ENCODE assay signal across 8 cellular contexts in genomic region chr14:64337901-64338615, GRCh38. TPM values are rescaled to one million over a fixed set of nuclear protein-coding genes. Genes with fewer than 3 reads are reported as not detected.
DNase-seq lines count a peak whose midpoint lies in the region; FAIRE-seq and TF ChIP-seq lines count a peak whose summit lies in the region.

No MANE protein-coding gene starts in this region.

- H3K4me3 ChIP-seq in PC-9 (peak overlapping the region; percentile 94), brain microvascular endothelial cell (ENCODE audit: low read depth, low read length) (peak overlapping the region; percentile 82), iPS-18c (ENCODE audit: insufficient read depth, low read depth, low read length) (peak overlapping the region; percentile 98), sigmoid colon (peak overlapping the region; percentile 65 to 81 (median 73))

- H3K4me2 ChIP-seq in PC-9, result peak overlapping the region; percentile 84

- H3F3A ChIP-seq in PC-9 (ENCODE audit: insufficient read depth, low read depth), result peaks cover 12% of the 10 kb centered on the region; the same call in 1 of the 2 replicates

- POLR2A ChIA-PET in PC-9 (lab: Charles Lee; ENCODE audit: unreplicated experiment), result interaction anchor here (0.6 kb wide), 3 partner anchors 9 to 760 kb away, joined by 4 to 9 read pairs (median 6); no protein-coding TSS in a partner anchor

- CTCF ChIA-PET in PC-9 (lab: Charles Lee), result interaction anchor here (0.8 to 1.2 kb wide), 2 partner anchors 34 to 35 kb away, joined by 4 to 5 read pairs; no protein-coding TSS in a partner anchor

- FAIRE-seq in H54 (lab: Jason Lieb, UNC), result no peak

- peak; percentile 35; the same call in 1 of the 2 replicates for TF ChIP-seq POLR2A in H54 (IDR thresholded peaks at IDR 0.05; ENCODE audit: low read depth, low read length)
- no peak for TF ChIP-seq POLR2A in sigmoid colon (IDR thresholded peaks at IDR 0.05)

- TF ChIP-seq EP300 in sigmoid colon (IDR thresholded peaks at IDR 0.05), result no peak

- peaks cover 10% of the 10 kb centered on the region for H3K9me3 ChIP-seq in KOPT-K1 (ENCODE audit: insufficient read depth, low read length, poor library complexity, severe bottlenecking)
- peaks cover 8% of the 10 kb centered on the region for H3K9me3 ChIP-seq in PC-9 (ENCODE audit: insufficient read depth, low read depth)
- H3K9me3 ChIP-seq in iPS-18c (ENCODE audit: control insufficient read depth, insufficient read depth, low read length), result peaks cover 5% of the 10 kb centered on the region
- H3K9me3 ChIP-seq in sigmoid colon, result no peaks in the 10 kb centered on the region

- TF ChIP-seq CTCF in PC-9 (conservative IDR thresholded peaks at IDR 0.05) (no peak), brain microvascular endothelial cell (IDR thresholded peaks at IDR 0.05; ENCODE audit: low read depth, low read length, missing control alignments) (peak; percentile 43), sigmoid colon (IDR thresholded peaks at IDR 0.05) (no peak)

- H3K4me1 ChIP-seq in PC-9 (replicated peaks; ENCODE audit: insufficient read depth) (peaks cover 20% of the 10 kb centered on the region), sigmoid colon (peaks cover 0 to 14% (median 10%) of the 10 kb centered on the region in 4 donors)

- no peaks in the 10 kb centered on the region for H4K20me1 ChIP-seq in PC-9 (ENCODE audit: insufficient read depth)

- DNase-seq in stimulated activated CD4-positive, alpha-beta T cell treated with anti-CD3 and anti-CD28 coated beads, Interleukin-15, amount 100 ng/mL, for 48 hours (ENCODE audit: low read depth in 2 of 2), result peak; percentile 13 to 63
- no peak for DNase-seq in stimulated activated CD4-positive, alpha-beta T cell treated with anti-CD3 and anti-CD28 coated beads, Interleukin-4, amount 100 ng/mL, for 24 hours
- peak; percentile 39 for DNase-seq in H54 (ENCODE audit: insufficient read length, low spot score)
- peak; percentile 51 to 74 for DNase-seq in PC-9
- peak; percentile 42 for DNase-seq in brain microvascular endothelial cell
- no peak for DNase-seq in sigmoid colon

- in situ Hi-C loops in brain microvascular endothelial cell (cut with HindIII; ENCODE audit: low pct_ligation_motif_present, low sequenced_read_pairs), result no loop called here

- H3K36me3 ChIP-seq in KOPT-K1 (ENCODE audit: insufficient read depth, low read length), result no peaks in the 10 kb centered on the region
- H3K36me3 ChIP-seq in PC-9 (ENCODE audit: low read depth), result no peaks in the 10 kb centered on the region
- no peaks in the 10 kb centered on the region for H3K36me3 ChIP-seq in brain microvascular endothelial cell (replicated peaks)
- H3K36me3 ChIP-seq in sigmoid colon, result no peaks in the 10 kb centered on the region

- 0 out of 2 replicates have a peak, but pooled peaks cover 11% of the 10 kb centered on the region for H3K79me2 ChIP-seq in PC-9 (ENCODE audit: low read depth)

- H2AFZ ChIP-seq in PC-9, result peak overlapping the region; percentile 98

- H3K27ac ChIP-seq in KOPT-K1 (ENCODE audit: low read depth, low read length, poor library complexity, severe bottlenecking) (peak overlapping the region; percentile 74), PC-9 (peak overlapping the region; percentile 63), brain microvascular endothelial cell (peak overlapping the region; percentile 37), sigmoid colon (peak overlapping the region; percentile 85 to 91 (median 88))

- 0% methylated on average over 48 of the region's 48 CpGs for WGBS in sigmoid colon, 2 donors

- TSS peak; percentile 69 for BruUV-seq in PC-9 (replicated peaks; lab: Mats Ljungman, UMichigan)

- H3K9me2 ChIP-seq in PC-9 (ENCODE audit: insufficient read depth), result no peaks in the 10 kb centered on the region

- H3K27me3 ChIP-seq in PC-9 (ENCODE audit: insufficient read depth, low read depth), result no peaks in the 10 kb centered on the region
- H3K27me3 ChIP-seq in brain microvascular endothelial cell (replicated peaks), result no peaks in the 10 kb centered on the region
- no peaks in the 10 kb centered on the region for H3K27me3 ChIP-seq in sigmoid colon

- intact Hi-C loops in PC-9 (cut with micrococcal nuclease; ENCODE audit: unreplicated experiment), result loop anchor here (1.0 to 5.0 kb wide), 2 partner anchors 50 to 424 kb away; partner anchors contain the start of gene MTHFD1
- intact Hi-C loops in sigmoid colon (cut with DNase I), result no loop called here

RNA-seq across cellular contexts. Expression of gene ESR2, which starts 43.9 kb away (rescaled TPM):
- total RNA-seq in PC-9 (2021) (0.20 TPM in 1 of 2 replicates, not detected in the other), sigmoid colon (1 to 10 TPM in 1 of 4 donors, under 1 TPM in 2, not detected in 1; 0.16 to 1.8 (median 0.27) TPM)
- under 1 TPM in 1 of 3 donors, not detected in 2; 0.55 TPM for polyA plus RNA-seq in sigmoid colon

RNA-seq across cellular contexts. Expression of gene MTHFD1, which starts 50.1 kb away (rescaled TPM):
- total RNA-seq in PC-9 (2021), result 130 and 161 TPM in 2 replicates
- 10 to 100 TPM; 20.5 to 36.0 (median 26.1) TPM for total RNA-seq in sigmoid colon
- 10 to 100 TPM; 12.0 to 45.6 (median 16.9) TPM for polyA plus RNA-seq in sigmoid colon

Comparison
In these comparisons a context has a peak if more than half of its experiments do, and no peak if none do; other contexts are left out.
1. DNase-seq: peak in stimulated activated CD4-positive, alpha-beta T cell treated with anti-CD3 and anti-CD28 coated beads, Interleukin-15, amount 100 ng/mL, for 48 hours (2 of 2), H54 (single experiment), PC-9 (2 of 2) and brain microvascular endothelial cell (single experiment); none in stimulated activated CD4-positive, alpha-beta T cell treated with anti-CD3 and anti-CD28 coated beads, Interleukin-4, amount 100 ng/mL, for 24 hours (single experiment) and sigmoid colon (single experiment).
2. H3K27ac ChIP-seq: peak in every context shown above with its lines; median percentile 88 in sigmoid colon; 74 in KOPT-K1; 63 in PC-9; 37 in brain microvascular endothelial cell.
3. Peak in every context shown above with its lines, with median percentiles within 50 percentile points of each other: H3K4me3 ChIP-seq.